In the genomic region with DNA sequence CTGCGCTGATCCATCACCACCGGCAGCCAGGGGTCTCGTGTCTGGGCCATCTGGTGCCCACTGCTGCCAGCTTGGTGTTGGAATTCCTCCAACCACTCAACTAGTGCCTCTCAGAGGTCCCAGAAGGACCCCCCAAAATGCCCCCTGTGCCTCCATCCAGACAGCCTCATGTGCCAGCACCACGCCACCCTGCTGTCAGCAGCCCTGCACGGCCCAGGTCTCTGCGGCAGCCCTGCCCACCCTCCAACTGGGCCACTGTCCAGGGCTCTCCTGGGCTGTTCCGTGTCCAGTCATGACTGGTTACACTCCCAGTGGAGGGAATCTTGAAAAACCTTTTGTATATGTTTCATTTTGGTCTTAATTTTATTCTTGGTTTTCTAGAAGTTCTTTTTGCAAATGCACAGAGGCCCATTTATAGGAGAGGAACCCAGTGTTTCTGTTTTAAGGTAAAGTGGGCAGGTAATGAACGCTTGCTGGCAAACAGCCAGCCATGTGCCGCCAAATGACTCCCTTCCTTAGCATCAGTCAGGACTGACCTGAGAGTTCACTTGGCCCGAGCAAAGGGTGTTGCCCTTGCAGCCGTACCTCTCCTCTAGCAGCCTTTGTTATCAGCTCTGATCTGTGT, we compare ENCODE assay signal across 15 cellular contexts. TPM values are rescaled to one million over a fixed set of nuclear protein-coding genes. Genes with fewer than 3 reads are reported as not detected.
DNase-seq lines count a peak whose midpoint lies in the region; ATAC-seq lines count a peak whose summit lies in the region.
"Had no signal": no experiment of that assay in that cellular context is flagged by ENCODE, and none has a peak within 500 bp of the region (broad histone marks: within the 10 kb centered on the region; RNA-seq: fewer than 3 reads in every experiment).

No MANE protein-coding gene starts in this region.

- peak; percentile 17 for DNase-seq in NCI-H1105 treated with DMSO at 0.1 percent for 48 hours (lab: John Stamatoyannopoulos, UW)
- DNase-seq in NCI-H1105 (lab: John Stamatoyannopoulos, UW) = no peak
- DNase-seq in NCI-H446 (lab: John Stamatoyannopoulos, UW) = peak; percentile 73 to 96
- peak in 11 of 49 donors; percentile 14 to 89 (median 32) for DNase-seq in substantia nigra (lab: John Stamatoyannopoulos, UW)
- DNase-seq in kidney glomerular epithelial cell (lab: John Stamatoyannopoulos, UW) = no peak
- no peak for DNase-seq in left ventricle myocardium superior
- DNase-seq: 8988T, DMS53, IMR-90, NCI-H1436 treated with DMSO at 0.1 percent for 48 hours, NCI-H510A had no signal

- intact Hi-C loops in left ventricle myocardium superior (cut with micrococcal nuclease) = no loop called here

- H3K27ac ChIP-seq in cingulate gyrus (ENCODE audit: low read depth, low read length) (peak overlapping the region; percentile 92), substantia nigra (ENCODE audit: low read depth, low read length, poor library complexity, severe bottlenecking) (peak overlapping the region; percentile 51)
- H3K27ac ChIP-seq: C4-2B had no signal

- ATAC-seq in GM21515 (IDR thresholded peaks at IDR 0.05; ENCODE audit: unreplicated experiment) (no peak), left ventricle myocardium superior (no peak)
- ATAC-seq: HCT116 had no signal

RNA-seq across cellular contexts. Expression of gene GRIN2C, which starts 34.6 kb away (rescaled TPM):
- 0.52 TPM for total RNA-seq in left ventricle myocardium superior
- total RNA-seq: IMR-90 had no signal

RNA-seq across cellular contexts. Expression of gene FDXR, which starts 47.7 kb away (rescaled TPM):
- total RNA-seq in left ventricle myocardium superior = 4.5 TPM

RNA-seq across cellular contexts. Expression of gene NAT9, which starts 49.0 kb away (rescaled TPM):
- total RNA-seq in left ventricle myocardium superior = 21.1 TPM

Comparison
In these comparisons a context has a peak if more than half of its experiments do, and no peak if none do; other contexts are left out.
1. DNase-seq: peak in NCI-H1105 treated with DMSO at 0.1 percent for 48 hours (single experiment) and NCI-H446 (2 of 2); none in NCI-H1105 (single experiment), kidney glomerular epithelial cell (single experiment) and left ventricle myocardium superior (single experiment).